ENCODE assay signal across 1 cellular context in the genomic region with DNA sequence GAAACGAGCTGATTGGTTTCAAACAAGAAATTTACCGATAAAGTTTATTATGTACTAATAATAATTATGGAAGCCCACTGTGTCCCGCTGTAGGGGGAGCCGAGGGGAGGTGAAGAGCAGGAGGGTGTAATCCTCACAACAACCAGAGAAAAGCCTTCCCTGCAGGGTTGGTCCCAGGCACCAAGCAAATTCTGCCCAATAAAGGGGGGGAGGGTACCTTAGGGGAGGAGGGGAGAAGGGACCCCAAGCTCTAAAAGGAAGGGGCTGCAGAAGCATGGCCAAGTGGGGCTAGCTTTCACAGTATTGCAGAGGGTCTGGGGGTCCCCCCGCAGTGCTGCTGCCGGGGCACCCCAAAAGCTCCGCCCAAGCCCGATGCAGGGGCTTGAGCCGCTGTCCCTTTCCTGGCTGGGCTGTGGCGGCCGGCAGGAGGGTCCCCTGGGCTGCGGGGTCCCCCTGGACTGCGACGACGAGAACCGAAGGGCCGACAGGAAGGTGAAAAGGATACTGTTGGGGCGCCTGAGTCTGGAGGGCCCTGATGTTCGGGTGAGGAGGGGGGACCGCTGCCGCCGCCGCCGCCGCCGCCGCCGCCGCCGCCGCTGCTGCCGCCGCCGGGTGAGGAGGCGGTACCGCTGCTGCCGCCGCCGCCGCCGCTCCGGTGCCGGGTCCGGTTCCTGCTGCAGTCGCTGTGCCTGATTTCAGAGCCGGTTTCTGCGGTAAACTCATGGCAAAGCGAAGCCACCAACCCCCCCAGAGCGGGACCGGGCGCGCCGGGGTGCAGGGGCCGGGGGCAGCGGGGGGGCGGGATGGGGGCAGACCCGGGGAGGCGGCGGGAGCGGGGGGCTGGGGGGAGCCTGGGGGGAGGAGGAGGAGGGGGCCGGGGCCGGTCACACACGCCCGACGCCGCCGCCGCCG.
TF ChIP-seq lines count a peak whose summit lies in the region.

No MANE protein-coding gene starts in this region.

TF ChIP-seq in HEK293, 187 proteins besides CTCF, POLR2A, EP300 and RAD21 (continued from another document):
- TF ChIP-seq, protein P1, sequence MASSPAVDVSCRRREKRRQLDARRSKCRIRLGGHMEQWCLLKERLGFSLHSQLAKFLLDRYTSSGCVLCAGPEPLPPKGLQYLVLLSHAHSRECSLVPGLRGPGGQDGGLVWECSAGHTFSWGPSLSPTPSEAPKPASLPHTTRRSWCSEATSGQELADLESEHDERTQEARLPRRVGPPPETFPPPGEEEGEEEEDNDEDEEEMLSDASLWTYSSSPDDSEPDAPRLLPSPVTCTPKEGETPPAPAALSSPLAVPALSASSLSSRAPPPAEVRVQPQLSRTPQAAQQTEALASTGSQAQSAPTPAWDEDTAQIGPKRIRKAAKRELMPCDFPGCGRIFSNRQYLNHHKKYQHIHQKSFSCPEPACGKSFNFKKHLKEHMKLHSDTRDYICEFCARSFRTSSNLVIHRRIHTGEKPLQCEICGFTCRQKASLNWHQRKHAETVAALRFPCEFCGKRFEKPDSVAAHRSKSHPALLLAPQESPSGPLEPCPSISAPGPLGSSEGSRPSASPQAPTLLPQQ (tag by site-specific recombination; IDR thresholded peaks at IDR 0.05): no peak
- TF ChIP-seq ZNF768 (tag by site-specific recombination; IDR thresholded peaks at IDR 0.05): no peak
- no peak for TF ChIP-seq ZNF777 (tag by site-specific recombination; IDR thresholded peaks at IDR 0.05; ENCODE audit: borderline replicate concordance)
- TF ChIP-seq, protein P2, sequence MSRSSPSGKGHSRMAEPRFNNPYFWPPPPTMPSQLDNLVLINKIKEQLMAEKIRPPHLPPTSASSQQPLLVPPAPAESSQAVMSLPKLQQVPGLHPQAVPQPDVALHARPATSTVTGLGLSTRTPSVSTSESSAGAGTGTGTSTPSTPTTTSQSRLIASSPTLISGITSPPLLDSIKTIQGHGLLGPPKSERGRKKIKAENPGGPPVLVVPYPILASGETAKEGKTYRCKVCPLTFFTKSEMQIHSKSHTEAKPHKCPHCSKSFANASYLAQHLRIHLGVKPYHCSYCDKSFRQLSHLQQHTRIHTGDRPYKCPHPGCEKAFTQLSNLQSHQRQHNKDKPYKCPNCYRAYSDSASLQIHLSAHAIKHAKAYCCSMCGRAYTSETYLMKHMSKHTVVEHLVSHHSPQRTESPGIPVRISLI (tag by site-specific recombination; IDR thresholded peaks at IDR 0.05): no peak
- TF ChIP-seq ZBTB1 (tag by site-specific recombination; IDR thresholded peaks at IDR 0.05): no peak
- TF ChIP-seq, protein P3, sequence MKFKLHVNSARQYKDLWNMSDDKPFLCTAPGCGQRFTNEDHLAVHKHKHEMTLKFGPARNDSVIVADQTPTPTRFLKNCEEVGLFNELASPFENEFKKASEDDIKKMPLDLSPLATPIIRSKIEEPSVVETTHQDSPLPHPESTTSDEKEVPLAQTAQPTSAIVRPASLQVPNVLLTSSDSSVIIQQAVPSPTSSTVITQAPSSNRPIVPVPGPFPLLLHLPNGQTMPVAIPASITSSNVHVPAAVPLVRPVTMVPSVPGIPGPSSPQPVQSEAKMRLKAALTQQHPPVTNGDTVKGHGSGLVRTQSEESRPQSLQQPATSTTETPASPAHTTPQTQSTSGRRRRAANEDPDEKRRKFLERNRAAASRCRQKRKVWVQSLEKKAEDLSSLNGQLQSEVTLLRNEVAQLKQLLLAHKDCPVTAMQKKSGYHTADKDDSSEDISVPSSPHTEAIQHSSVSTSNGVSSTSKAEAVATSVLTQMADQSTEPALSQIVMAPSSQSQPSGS (tag by site-specific recombination; IDR thresholded peaks at IDR 0.05; ENCODE audit: low read depth): no peak
- TF ChIP-seq, protein P4, sequence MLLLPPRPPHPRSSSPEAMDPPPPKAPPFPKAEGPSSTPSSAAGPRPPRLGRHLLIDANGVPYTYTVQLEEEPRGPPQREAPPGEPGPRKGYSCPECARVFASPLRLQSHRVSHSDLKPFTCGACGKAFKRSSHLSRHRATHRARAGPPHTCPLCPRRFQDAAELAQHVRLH (tag by site-specific recombination; IDR thresholded peaks at IDR 0.05): no peak
TF ChIP-seq in HEK293: peak in this region for 18.
